ENCODE assay signal across 10 cellular contexts in genomic region chr9:7094052-7094451, GRCh38.
DNase-seq lines count a peak whose midpoint lies in the region; ATAC-seq and TF ChIP-seq lines count a peak whose summit lies in the region.
"Had no signal": no experiment of that assay in that cellular context is flagged by ENCODE, and none has a peak within 500 bp of the region (broad histone marks: within the 10 kb centered on the region; RNA-seq: fewer than 3 reads in every experiment).

No MANE protein-coding gene starts in this region.

- ATAC-seq in GM21390 (IDR thresholded peaks at IDR 0.05; ENCODE audit: unreplicated experiment), result no peak
- ATAC-seq in naive thymus-derived CD4-positive, alpha-beta T cell, result no peak

- H3K79me2 ChIP-seq in OCI-LY7 (ENCODE audit: insufficient read depth, low read depth, low read length), result no peaks in the 10 kb centered on the region

- no peaks in the 10 kb centered on the region for H3K9me3 ChIP-seq in OCI-LY7 (ENCODE audit: low read length)
- no peaks in the 10 kb centered on the region for H3K9me3 ChIP-seq in naive thymus-derived CD4-positive, alpha-beta T cell (ENCODE audit: control insufficient read depth in 2 of 3, low read length in 3 of 3)

- no peaks in the 10 kb centered on the region for H4K20me1 ChIP-seq in OCI-LY7 (ENCODE audit: insufficient read depth, low read length)

- no peaks in the 10 kb centered on the region for H3K27me3 ChIP-seq in naive thymus-derived CD4-positive, alpha-beta T cell (ENCODE audit: control insufficient read depth in 2 of 2, insufficient read depth in 2 of 2, low read length in 2 of 2)

- peak in 2 of 3 experiments; percentile 14 to 34 for DNase-seq in NCI-H1417 (lab: John Stamatoyannopoulos, UW)
- no peak for DNase-seq in NCI-H1417 treated with DMSO at 0.1 percent for 48 hours (lab: John Stamatoyannopoulos, UW)
- no peak for DNase-seq in OCI-LY7 (ENCODE audit: low spot score)
- DNase-seq in fibroblast of mammary gland (ENCODE audit: low read depth), result peak; percentile 31
- DNase-seq in renal cortical epithelial cell (ENCODE audit: low read depth), result peak; percentile 32
- DNase-seq in NCI-H1694 treated with DMSO at 0.1 percent for 48 hours (lab: John Stamatoyannopoulos, UW), result no peak
- DNase-seq in naive thymus-derived CD4-positive, alpha-beta T cell, result no peak
- DNase-seq: activated naive CD4-positive, alpha-beta T cell had no signal

- BruUV-seq in OCI-LY7 (replicated peaks; lab: Mats Ljungman, UMichigan), result no TSS peak

- peaks cover 5 to 17% (median 10%) of the 10 kb centered on the region in 11 donors for H3K9me3 Mint-ChIP-seq in naive thymus-derived CD4-positive, alpha-beta T cell

- H3K4me3 ChIP-seq in OCI-LY7 (ENCODE audit: low read depth, low read length, poor library complexity, severe bottlenecking), result no peak overlapping the region
- no peak overlapping the region for H3K4me3 ChIP-seq in fibroblast of mammary gland (ENCODE audit: control insufficient read depth, low read depth, low read length)
- H3K4me3 ChIP-seq in naive thymus-derived CD4-positive, alpha-beta T cell (ENCODE audit: low read length), result no peak overlapping the region

- no peaks in the 10 kb centered on the region for H3K36me3 ChIP-seq in OCI-LY7 (ENCODE audit: insufficient read depth, low read length)
- peaks cover 0 to 25% (median 0%) of the 10 kb centered on the region in 3 experiments for H3K36me3 ChIP-seq in naive thymus-derived CD4-positive, alpha-beta T cell (ENCODE audit: control insufficient read depth in 2 of 3, insufficient read depth in 3 of 3, low read length in 3 of 3)

- H2AFZ ChIP-seq in OCI-LY7 (ENCODE audit: low read length), result no peak overlapping the region

- no peaks in the 10 kb centered on the region for H3K4me1 ChIP-seq in OCI-LY7 (ENCODE audit: insufficient read depth, low read length, poor library complexity, severe bottlenecking)
- H3K4me1 ChIP-seq in naive thymus-derived CD4-positive, alpha-beta T cell (ENCODE audit: control insufficient read depth in 2 of 2, insufficient read depth in 2 of 2, low read length in 2 of 2), result no peaks in the 10 kb centered on the region

- CTCF ChIA-PET in OCI-LY7 (lab: Charles Lee; ENCODE audit: unreplicated experiment), result no interaction called here
- CTCF ChIA-PET in naive thymus-derived CD4-positive, alpha-beta T cell (lab: Charles Lee), result no interaction called here

- H3K4me1 Mint-ChIP-seq in naive thymus-derived CD4-positive, alpha-beta T cell, result peaks cover 0 to 10% (median 3%) of the 10 kb centered on the region in 7 donors

- no peaks in the 10 kb centered on the region for H3K9me2 ChIP-seq in OCI-LY7 (ENCODE audit: insufficient read depth, low read length)

- H3K27ac ChIP-seq in OCI-LY7 (ENCODE audit: low read depth, low read length, poor library complexity, severe bottlenecking), result no peak overlapping the region
- H3K27ac ChIP-seq in naive thymus-derived CD4-positive, alpha-beta T cell (ENCODE audit: low read depth, low read length), result no peak overlapping the region

- H3K36me3 Mint-ChIP-seq in naive thymus-derived CD4-positive, alpha-beta T cell, result peaks cover 32 to 90% (median 78%) of the 10 kb centered on the region in 5 donors

- H3K27me3 Mint-ChIP-seq in naive thymus-derived CD4-positive, alpha-beta T cell, result no peaks in the 10 kb centered on the region
- H3K27me3 Mint-ChIP-seq: B cell had no signal

- no peak overlapping the region for H3K4me3 Mint-ChIP-seq in naive thymus-derived CD4-positive, alpha-beta T cell
- H3K4me3 Mint-ChIP-seq: B cell had no signal

- POLR2A ChIA-PET in OCI-LY7 (lab: Charles Lee), result no interaction called here
- POLR2A ChIA-PET in naive thymus-derived CD4-positive, alpha-beta T cell (lab: Charles Lee), result no interaction called here

- H3K27ac Mint-ChIP-seq in naive thymus-derived CD4-positive, alpha-beta T cell, result peak overlapping the region in 1 of 9 donors; percentile 6

- no peak overlapping the region for H3K4me2 ChIP-seq in OCI-LY7 (ENCODE audit: low read length)

- intact Hi-C loops in OCI-LY7 (cut with micrococcal nuclease; ENCODE audit: unreplicated experiment), result no loop called here
- intact Hi-C loops in naive thymus-derived CD4-positive, alpha-beta T cell (cut with micrococcal nuclease), result no loop called here

- TF ChIP-seq CTCF in OCI-LY7 (conservative IDR thresholded peaks at IDR 0.05; ENCODE audit: low read length), result peak; percentile 29; the same call in 1 of the 2 replicates
- TF ChIP-seq CTCF in fibroblast of mammary gland (conservative IDR thresholded peaks at IDR 0.05; ENCODE audit: control insufficient read depth, insufficient read depth, low read depth, low read length), result peak; percentile 41

Comparison
In these comparisons a context has a peak if more than half of its experiments do, and no peak if none do; other contexts are left out.
1. DNase-seq: peak in NCI-H1417 (2 of 3), fibroblast of mammary gland (single experiment) and renal cortical epithelial cell (single experiment); none in NCI-H1417 treated with DMSO at 0.1 percent for 48 hours (single experiment), OCI-LY7 (single experiment), NCI-H1694 treated with DMSO at 0.1 percent for 48 hours (single experiment) and naive thymus-derived CD4-positive, alpha-beta T cell (0 of 9).